ENCODE assay signal across 8 cellular contexts in genomic region chr3:125212509-125213372, GRCh38. TPM values are rescaled to one million over a fixed set of nuclear protein-coding genes. Genes with fewer than 3 reads are reported as not detected.
DNase-seq lines count a peak whose midpoint lies in the region; ATAC-seq, FAIRE-seq and TF ChIP-seq lines count a peak whose summit lies in the region.

SLC12A8 (minus strand) TSS chr3:125212748; CDS start chr3:125211349, 1,399 bp downstream.

- peak within 1 kb of the TSS; percentile 94 for H3K4me2 ChIP-seq in neural progenitor cell

- H3K9ac ChIP-seq in neural progenitor cell, result no peak within 1 kb of the TSS

- peaks cover 22% of the 10 kb centered on the region for H3K27me3 Mint-ChIP-seq in neural progenitor cell (ENCODE audit: insufficient read depth, low read depth)

- H3K27ac ChIP-seq in esophagus squamous epithelium (peak within 1 kb of the TSS in 3 of 4 donors; percentile 42 to 67 (median 50)), neural progenitor cell (no peak within 1 kb of the TSS)

- H3F3A ChIP-seq in neural progenitor cell (ENCODE audit: low read depth), result no peaks in the 10 kb centered on the region

- H3K36me3 Mint-ChIP-seq in neural progenitor cell, result no peaks in the 10 kb centered on the region

- no peaks in the 10 kb centered on the region for H3K79me2 ChIP-seq in neural progenitor cell (ENCODE audit: low read depth)

- H3K9me3 Mint-ChIP-seq in neural progenitor cell, result no peaks in the 10 kb centered on the region

- TF ChIP-seq CTCF in LNCAP (IDR thresholded peaks at IDR 0.05) (peak; percentile 20; the same call in 1 of the 2 replicates), esophagus squamous epithelium (IDR thresholded peaks at IDR 0.05) (peak in 1 of 6 experiments; percentile 4), neural progenitor cell (IDR thresholded peaks at IDR 0.05) (no peak)

- H3K9me3 ChIP-seq in esophagus squamous epithelium (no peaks in the 10 kb centered on the region), neural progenitor cell (ENCODE audit: low read depth) (no peaks in the 10 kb centered on the region)

- FAIRE-seq in frontal cortex (lab: Jason Lieb, UNC), result no peak

- 21% methylated on average over 12 of the region's 55 CpGs; no CpG with 5 or more reads in 1 of the 2 donors for WGBS in esophagus squamous epithelium, 2 donors

- peaks cover 0 to 41% (median 0%) of the 10 kb centered on the region in 4 donors for H3K27me3 ChIP-seq in esophagus squamous epithelium
- H3K27me3 ChIP-seq in neural progenitor cell, result peaks cover 15% of the 10 kb centered on the region

- ATAC-seq in GM18502 (IDR thresholded peaks at IDR 0.05; ENCODE audit: poor library complexity, unreplicated experiment), result no peak
- ATAC-seq in GM18511 (IDR thresholded peaks at IDR 0.05; ENCODE audit: unreplicated experiment), result no peak

- H3K27ac Mint-ChIP-seq in neural progenitor cell, result no peak within 1 kb of the TSS

- no peaks in the 10 kb centered on the region for H4K20me1 ChIP-seq in neural progenitor cell (ENCODE audit: low read depth)

- DNase-seq in COLO668 (lab: John Stamatoyannopoulos, UW; ENCODE audit: unreplicated experiment) (peak; percentile 19), esophagus squamous epithelium (lab: John Stamatoyannopoulos, UW) (no peak), neural progenitor cell (ENCODE audit: low spot score) (peak; percentile 54), frontal cortex (ENCODE audit: low spot score in 2 of 2) (no peak), putamen (ENCODE audit: low spot score) (no peak)

- H3K4me1 ChIP-seq in esophagus squamous epithelium (peaks cover 9 to 28% (median 9%) of the 10 kb centered on the region in 3 donors), neural progenitor cell (peaks cover 16% of the 10 kb centered on the region)

- peaks cover 11% of the 10 kb centered on the region for H3K4me1 Mint-ChIP-seq in neural progenitor cell

- intact Hi-C loops in esophagus squamous epithelium (cut with DNase I), result no loop called here

- H3K4me3 Mint-ChIP-seq in neural progenitor cell, result peak within 1 kb of the TSS; percentile 76

- H2AFZ ChIP-seq in neural progenitor cell (replicated peaks), result peak within 1 kb of the TSS; percentile 85

- H3K36me3 ChIP-seq in esophagus squamous epithelium (no peaks in the 10 kb centered on the region), neural progenitor cell (no peaks in the 10 kb centered on the region)

- no peak for TF ChIP-seq POLR2A in esophagus squamous epithelium (IDR thresholded peaks at IDR 0.05)

- H3K4me3 ChIP-seq in esophagus squamous epithelium, result peak within 1 kb of the TSS; percentile 53 to 70 (median 59)
- H3K4me3 ChIP-seq in neural progenitor cell, result peak within 1 kb of the TSS; percentile 61

RNA-seq across cellular contexts. Expression of gene SLC12A8, which starts in this region (rescaled TPM):
- total RNA-seq in esophagus squamous epithelium, result 10 to 100 TPM in 3 of 4 donors, 1 to 10 TPM in 1; 9.9 to 15.9 (median 13.8) TPM
- total RNA-seq in neural progenitor cell (ENCODE audit: low replicate concordance), result 2.2 and 4.6 TPM in 2 replicates
- total RNA-seq in frontal cortex, result 2.4 TPM

Comparison
In these comparisons a context has a peak if more than half of its experiments do, and no peak if none do; other contexts are left out.
1. DNase-seq: peak in COLO668 (single experiment) and neural progenitor cell (single experiment); none in esophagus squamous epithelium (single experiment), frontal cortex (0 of 2) and putamen (single experiment).